ENCODE assay signal across 1 cellular context in genomic region chr19:41310031-41310831, GRCh38.
TF ChIP-seq lines count a peak whose summit lies in the region.

CCDC97 (plus strand) TSS chr19:41310172; CDS start chr19:41310311, 139 bp downstream.

TF ChIP-seq in K562, 482 proteins besides CTCF, POLR2A, EP300 and RAD21 (continued from another document and continues in another):
- TF ChIP-seq MGA (IDR thresholded peaks at IDR 0.05), result no peak
- TF ChIP-seq FOXK2 (conservative IDR thresholded peaks at IDR 0.05 in 1 of 2, IDR thresholded peaks at IDR 0.05 in 1 of 2; ENCODE audit: low read depth in 2 of 2), result peak; percentile 55 to 74; a peak in 3 of 4 replicates
- peak; percentile 88 for TF ChIP-seq TAF1 (IDR thresholded peaks at IDR 0.05; ENCODE audit: control insufficient read depth, extremely low read depth, insufficient read depth, low read length, severe bottlenecking)
- TF ChIP-seq NCOR1 (IDR thresholded peaks at IDR 0.05), result peak; percentile 69
- peak; percentile 66; the same call in 1 of the 2 replicates for TF ChIP-seq MAX (CRISPR knock-in tag; IDR thresholded peaks at IDR 0.05)
- TF ChIP-seq ZNF740 (CRISPR knock-in tag; IDR thresholded peaks at IDR 0.05), result peak; percentile 92
- TF ChIP-seq ZNF740 (tag; IDR thresholded peaks at IDR 0.05), result peak in 1 of 2 experiments; percentile 82; a peak in 2 of 4 replicates
- TF ChIP-seq PHF8 (IDR thresholded peaks at IDR 0.05; ENCODE audit: borderline replicate concordance, low read length), result peak; percentile 91; the same call in 1 of the 2 replicates
- TF ChIP-seq KDM5B (IDR thresholded peaks at IDR 0.05; ENCODE audit: insufficient replicate concordance, low read depth, low read length), result peak; percentile 80
- peak; percentile 96 to 97 for TF ChIP-seq NRF1 (conservative IDR thresholded peaks at IDR 0.05 in 1 of 2, IDR thresholded peaks at IDR 0.05 in 1 of 2)
- no peak for TF ChIP-seq MCM3 (IDR thresholded peaks at IDR 0.05)
- TF ChIP-seq ERF (CRISPR knock-in tag; IDR thresholded peaks at IDR 0.05), result peak; percentile 88; the same call in 1 of the 2 replicates
- TF ChIP-seq SREBF2 (CRISPR knock-in tag; IDR thresholded peaks at IDR 0.05), result no peak
- TF ChIP-seq HDAC1 (IDR thresholded peaks at IDR 0.05), result peak; percentile 57 to 96; a peak in 2 of 4 replicates
- peak; percentile 21; the same call in 1 of the 2 replicates for TF ChIP-seq CEBPG (CRISPR knock-in tag; IDR thresholded peaks at IDR 0.05)
- TF ChIP-seq CEBPG (tag; conservative IDR thresholded peaks at IDR 0.05 in 1 of 2, IDR thresholded peaks at IDR 0.05 in 1 of 2), result peak in 1 of 2 experiments; percentile 44; a peak in 2 of 4 replicates
- peak; percentile 66 for TF ChIP-seq TBP (optimal IDR thresholded peaks at IDR 0.05; ENCODE audit: low read depth, low read length)
- no peak for TF ChIP-seq ZBTB49 (CRISPR knock-in tag; IDR thresholded peaks at IDR 0.05; ENCODE audit: borderline replicate concordance)
- TF ChIP-seq NFRKB (IDR thresholded peaks at IDR 0.05; ENCODE audit: low read depth), result peak; percentile 65; the same call in 1 of the 2 replicates
- peak; percentile 8; the same call in 1 of the 2 replicates for TF ChIP-seq ZNF766 (CRISPR knock-in tag; conservative IDR thresholded peaks at IDR 0.05)
- TF ChIP-seq E2F8 (IDR thresholded peaks at IDR 0.05; ENCODE audit: low read depth, partially characterized antibody), result peak; percentile 92
- TF ChIP-seq NR2C2 (CRISPR knock-in tag; IDR thresholded peaks at IDR 0.05), result 0 out of 2 replicates have a peak, but pooled peaks have one; percentile 34
- peak; percentile 83 for TF ChIP-seq NR2C2 (tag; IDR thresholded peaks at IDR 0.05)
- peak; percentile 77 for TF ChIP-seq ZNF395 (CRISPR knock-in tag; IDR thresholded peaks at IDR 0.05)
- TF ChIP-seq BACH1 (tag; IDR thresholded peaks at IDR 0.05), result 0 out of 2 replicates have a peak, but pooled peaks have one; percentile 8
- peak; percentile 96 for TF ChIP-seq CXXC5 (CRISPR knock-in tag; IDR thresholded peaks at IDR 0.05)
- peak; percentile 36 for TF ChIP-seq SIRT6 (IDR thresholded peaks at IDR 0.05; ENCODE audit: low read depth, low read length)
- no peak for TF ChIP-seq PTRF (tag; IDR thresholded peaks at IDR 0.05)
- TF ChIP-seq SMAD1 (IDR thresholded peaks at IDR 0.05; ENCODE audit: low read depth, low read length, partially characterized antibody), result no peak
- TF ChIP-seq ZNF668 (CRISPR knock-in tag; IDR thresholded peaks at IDR 0.05), result no peak
- peak; percentile 3; the same call in 1 of the 2 replicates for TF ChIP-seq ZNF436 (CRISPR knock-in tag; IDR thresholded peaks at IDR 0.05)
- peak; percentile 50 for TF ChIP-seq MXI1 (IDR thresholded peaks at IDR 0.05; ENCODE audit: low read depth, low read length)
- TF ChIP-seq PHB2 (IDR thresholded peaks at IDR 0.05; ENCODE audit: low read depth), result peak; percentile 68; the same call in 1 of the 2 replicates
- peak; percentile 23; the same call in 1 of the 2 replicates for TF ChIP-seq HNRNPL (IDR thresholded peaks at IDR 0.05; ENCODE audit: low read depth, low read length)
- TF ChIP-seq CBX1 (IDR thresholded peaks at IDR 0.05; ENCODE audit: low read depth), result peak; percentile 72; the same call in 1 of the 2 replicates
- peak; percentile 99 for TF ChIP-seq ZEB2 (IDR thresholded peaks at IDR 0.05)
- TF ChIP-seq HNRNPLL (IDR thresholded peaks at IDR 0.05; ENCODE audit: low read depth, low read length, poor library complexity, severe bottlenecking), result peak; percentile 68
- TF ChIP-seq KLF6 (CRISPR knock-in tag; IDR thresholded peaks at IDR 0.05; ENCODE audit: borderline replicate concordance), result peak; percentile 96
- peak; percentile 97 for TF ChIP-seq HMGN3 (IDR thresholded peaks at IDR 0.05; ENCODE audit: borderline replicate concordance, extremely low read depth, insufficient read length, low read depth, low read length)
- no peak for TF ChIP-seq ZNF398 (CRISPR knock-in tag; IDR thresholded peaks at IDR 0.05)
- no peak for TF ChIP-seq DDX20 (tag; IDR thresholded peaks at IDR 0.05; ENCODE audit: low read depth)
- peak; percentile 85 for TF ChIP-seq NUFIP1 (IDR thresholded peaks at IDR 0.05; ENCODE audit: partially characterized antibody)
- peak; percentile 71; the same call in 1 of the 2 replicates for TF ChIP-seq ZNF24 (IDR thresholded peaks at IDR 0.05)
